24 cellular contexts compared by ENCODE assay signal in the genomic region with DNA sequence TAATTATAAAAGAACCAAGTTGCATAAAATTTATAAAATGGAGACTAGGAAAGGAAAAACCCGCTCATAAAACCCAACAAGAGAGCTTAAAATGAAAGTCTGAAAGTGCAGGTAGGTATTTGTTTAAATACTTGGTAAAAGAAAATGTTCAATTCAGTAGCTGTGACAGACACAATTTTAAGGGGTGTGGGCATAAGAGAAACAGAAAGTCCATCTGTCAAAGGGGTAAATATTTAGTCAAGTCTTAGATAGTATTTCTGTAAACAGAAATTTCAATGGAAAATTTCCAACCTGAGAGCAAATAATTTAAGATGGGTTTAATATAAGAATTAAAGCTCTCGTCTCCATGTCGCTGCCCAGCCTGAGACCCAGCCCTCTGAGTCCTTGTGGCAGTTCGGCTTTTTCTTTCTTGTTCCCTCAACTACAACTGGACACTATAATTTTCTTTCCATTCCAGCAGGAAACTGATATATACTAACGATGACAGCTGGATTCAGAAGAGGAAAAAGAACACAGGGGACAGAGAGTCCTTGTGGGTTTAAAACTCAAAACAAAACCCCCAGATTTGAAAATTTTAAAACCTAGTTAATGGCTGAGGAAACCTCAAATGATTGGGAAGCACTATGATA.
DNase-seq lines count a peak whose midpoint lies in the region; ATAC-seq, FAIRE-seq and TF ChIP-seq lines count a peak whose summit lies in the region.
"Had no signal": no experiment of that assay in that cellular context is flagged by ENCODE, and none has a peak within 500 bp of the region (broad histone marks: within the 10 kb centered on the region; RNA-seq: fewer than 3 reads in every experiment).

No MANE protein-coding gene starts in this region.

- peak overlapping the region; percentile 76 for H3K27ac ChIP-seq in left ventricle myocardium inferior (replicated peaks)
- peak overlapping the region; percentile 71 to 80 (median 76) for H3K27ac ChIP-seq in sigmoid colon

- ATAC-seq in left cardiac atrium (no peak), GM18505 (IDR thresholded peaks at IDR 0.05; ENCODE audit: unreplicated experiment) (no peak), HG03135 (IDR thresholded peaks at IDR 0.05; ENCODE audit: unreplicated experiment) (no peak)

- H3K4me1 ChIP-seq in left ventricle myocardium inferior (peaks cover 28% of the 10 kb centered on the region), sigmoid colon (peaks cover 0 to 53% (median 39%) of the 10 kb centered on the region in 4 donors)

- intact Hi-C loops in left ventricle myocardium inferior (cut with micrococcal nuclease): no loop called here
- intact Hi-C loops in left cardiac atrium (cut with DNase I): no loop called here
- intact Hi-C loops in sigmoid colon (cut with DNase I): no loop called here

- H3K27me3 ChIP-seq in left ventricle myocardium inferior (ENCODE audit: low read depth): no peaks in the 10 kb centered on the region
- H3K27me3 ChIP-seq in sigmoid colon: no peaks in the 10 kb centered on the region
- H3K27me3 ChIP-seq: MG63, vagina had no signal

- 72 to 77% methylated on average over 5 of the region's 5 CpGs for WGBS in sigmoid colon, 2 donors

- H3K36me3 ChIP-seq in left ventricle myocardium inferior (no peaks in the 10 kb centered on the region), sigmoid colon (peaks cover 0 to 2% (median 0%) of the 10 kb centered on the region in 4 donors)
- H3K36me3 ChIP-seq: vagina had no signal

- FAIRE-seq in islet of Langerhans (lab: Jason Lieb, UNC) (peak; percentile 88), D721Med (lab: Jason Lieb, UNC) (no peak)

- TF ChIP-seq POLR2A in sigmoid colon (IDR thresholded peaks at IDR 0.05) (no peak), GM18505 (IDR thresholded peaks at IDR 0.05; ENCODE audit: borderline replicate concordance, extremely low read depth, insufficient read depth, insufficient read length) (no peak)

- TF ChIP-seq CTCF in left ventricle myocardium inferior (IDR thresholded peaks at IDR 0.05; ENCODE audit: borderline replicate concordance) (no peak), sigmoid colon (IDR thresholded peaks at IDR 0.05) (no peak), D721Med (IDR thresholded peaks at IDR 0.05; ENCODE audit: insufficient read depth, missing control alignments) (no peak)

- H3K4me3 ChIP-seq in left ventricle myocardium inferior: no peak overlapping the region
- H3K4me3 ChIP-seq in sigmoid colon: no peak overlapping the region
- H3K4me3 ChIP-seq: MG63, vagina had no signal

- no peak for TF ChIP-seq EP300 in sigmoid colon (IDR thresholded peaks at IDR 0.05)

- no peaks in the 10 kb centered on the region for H3K9me3 ChIP-seq in left ventricle myocardium inferior (replicated peaks)
- H3K9me3 ChIP-seq in sigmoid colon: no peaks in the 10 kb centered on the region
- H3K9me3 ChIP-seq: MG63, vagina had no signal

- DNase-seq in left ventricle myocardium inferior: no peak
- no peak for DNase-seq in left cardiac atrium
- DNase-seq in sigmoid colon: no peak
- DNase-seq in D721Med (ENCODE audit: insufficient read length, low spot score): no peak
- no peak for DNase-seq in NAMALWA (ENCODE audit: low spot score)
- DNase-seq: activated CD4-positive, alpha-beta T cell treated with anti-CD3 and anti-CD28 coated beads, Interleukin-2, amount 50 U/mL, for 1 hour; activated CD8-positive, alpha-beta memory T cell treated with anti-CD3 and anti-CD28 coated beads, Interleukin-2, amount 50 U/mL, for 48 hours; amygdala; CD4-positive, alpha-beta T cell; DND-41; effector CD4-positive, alpha-beta T cell; head of caudate nucleus; immature natural killer cell; IMR-90; MG63; naive B cell; NCI-H1694; NCI-H2227 treated with DMSO at 0.1 percent for 48 hours; stimulated activated CD4-positive, alpha-beta T cell treated with anti-CD3 and anti-CD28 coated beads, Interleukin-1b, Interleukin-23, amount 100 ng/mL, for 48 hours; stimulated activated naive CD4-positive, alpha-beta T cell had no signal
